5 cellular contexts compared by ENCODE assay signal in the genomic region with DNA sequence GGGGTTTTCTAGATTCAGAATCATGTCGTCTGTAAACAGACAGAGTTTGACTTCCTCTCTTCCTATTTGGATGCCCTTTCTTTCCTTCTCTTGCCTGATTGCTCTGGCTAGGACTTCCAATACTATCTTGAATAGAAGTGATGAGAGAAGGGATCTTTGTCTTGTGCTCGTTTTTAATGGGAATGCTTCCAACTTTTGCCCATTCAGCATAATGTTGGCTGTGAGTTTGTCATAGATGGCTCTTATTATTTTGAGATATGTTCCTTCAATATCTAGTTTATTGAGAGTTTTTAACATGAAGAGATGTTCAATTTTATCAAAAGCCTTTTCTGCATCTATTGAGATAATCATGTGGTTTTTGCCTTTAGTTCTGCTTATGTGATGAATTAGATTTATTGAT. TPM values are rescaled to one million over a fixed set of nuclear protein-coding genes. Genes with fewer than 3 reads are reported as not detected.
"Had no signal": no experiment of that assay in that cellular context is flagged by ENCODE, and none has a peak within 500 bp of the region (broad histone marks: within the 10 kb centered on the region; RNA-seq: fewer than 3 reads in every experiment).

No MANE protein-coding gene starts in this region.

RNA-seq across cellular contexts. Expression of a gene that starts 27.6 kb away (rescaled TPM):
- total RNA-seq: OCI-LY7, PC-3, RPMI7951, SJCRH30 had no signal
- polyA plus RNA-seq: SK-N-SH had no signal
